15 cellular contexts compared by ENCODE assay signal in the genomic region with DNA sequence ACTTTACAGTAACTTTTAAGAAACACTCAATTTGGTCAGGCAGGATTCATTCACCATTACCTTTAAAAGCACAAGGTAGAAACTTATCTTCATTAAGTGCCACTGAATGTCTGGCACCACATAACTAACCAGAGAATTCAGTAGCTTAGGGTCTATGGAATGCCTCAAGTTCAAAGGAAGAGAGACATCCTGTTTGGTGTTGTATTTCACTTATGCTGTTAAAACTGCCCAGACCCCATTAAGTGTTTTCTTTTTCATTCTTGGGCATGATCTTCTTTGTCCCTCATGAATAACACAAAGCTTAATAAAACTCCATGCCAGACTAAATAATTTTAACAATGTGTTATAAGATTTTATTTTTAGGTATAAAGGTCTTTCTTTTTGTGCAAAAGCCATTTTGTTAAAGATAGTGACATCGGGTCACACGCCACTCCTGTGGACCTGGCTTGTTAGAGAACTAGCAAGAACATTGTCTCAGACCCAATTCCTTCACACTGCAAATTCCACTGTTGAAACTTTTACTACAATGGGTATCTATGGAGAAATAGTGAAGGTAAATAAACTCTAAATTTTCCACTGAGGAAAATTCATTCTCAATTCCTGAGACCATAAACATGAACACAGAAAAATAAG.
DNase-seq lines count a peak whose midpoint lies in the region; ATAC-seq and TF ChIP-seq lines count a peak whose summit lies in the region.
"Had no signal": no experiment of that assay in that cellular context is flagged by ENCODE, and none has a peak within 500 bp of the region (broad histone marks: within the 10 kb centered on the region; RNA-seq: fewer than 3 reads in every experiment).

No MANE protein-coding gene starts in this region.

- no peaks in the 10 kb centered on the region for H3F3A ChIP-seq in smooth muscle cell (ENCODE audit: low read depth)

- H3K79me2 ChIP-seq in mammary epithelial cell (ENCODE audit: insufficient read depth, low read length) (no peaks in the 10 kb centered on the region), smooth muscle cell (ENCODE audit: low read depth) (no peaks in the 10 kb centered on the region)

- H3K4me2 ChIP-seq in mammary epithelial cell (ENCODE audit: insufficient read depth, low read depth, low read length) (no peak overlapping the region), smooth muscle cell (peak overlapping the region; percentile 36)

- no peaks in the 10 kb centered on the region for H3K9me3 ChIP-seq in mammary epithelial cell (replicated peaks; ENCODE audit: insufficient read depth, low read length)
- H3K9me3 ChIP-seq in RWPE2 (ENCODE audit: severe bottlenecking), result no peaks in the 10 kb centered on the region
- no peaks in the 10 kb centered on the region for H3K9me3 ChIP-seq in smooth muscle cell (replicated peaks; ENCODE audit: low read depth)

- no peak overlapping the region for H3K4me3 ChIP-seq in mammary epithelial cell (replicated peaks in 1 of 3; ENCODE audit: insufficient read depth in 1 of 3, low read depth in 2 of 3, low read length in 3 of 3)
- no peak overlapping the region for H3K4me3 ChIP-seq in RWPE2 (ENCODE audit: severe bottlenecking)
- no peak overlapping the region for H3K4me3 ChIP-seq in smooth muscle cell
- H3K4me3 ChIP-seq: K562 had no signal

- CTCF ChIA-PET in mammary epithelial cell (lab: Charles Lee; ENCODE audit: low non-redundant PET) (no interaction called here), MCF 10A (lab: Yijun Ruan, JAX) (no interaction called here)

- intact Hi-C loops in mammary epithelial cell (cut with micrococcal nuclease) (loop anchor here (10.0 kb wide), 1 partner anchor 128 kb away; no protein-coding TSS in a partner anchor), MCF 10A (cut with micrococcal nuclease) (no loop called here)

- dilution Hi-C loops in mammary epithelial cell (cut with HindIII; ENCODE audit: low sequenced_read_pairs), result no loop called here

- H3K9ac ChIP-seq in mammary epithelial cell (ENCODE audit: insufficient read depth, low read length) (no peak overlapping the region), smooth muscle cell (ENCODE audit: low read depth) (no peak overlapping the region)

- H3K27me3 ChIP-seq in mammary epithelial cell (ENCODE audit: insufficient read depth, low read length) (no peaks in the 10 kb centered on the region), RWPE2 (ENCODE audit: insufficient read depth, poor library complexity, severe bottlenecking) (no peaks in the 10 kb centered on the region), foreskin keratinocyte (no peaks in the 10 kb centered on the region), smooth muscle cell (ENCODE audit: low read depth) (no peaks in the 10 kb centered on the region)

- H4K20me1 ChIP-seq in mammary epithelial cell (ENCODE audit: insufficient read depth, low read length) (no peaks in the 10 kb centered on the region), smooth muscle cell (ENCODE audit: low read depth) (no peaks in the 10 kb centered on the region)

- no peak for ATAC-seq in RWPE2 (ENCODE audit: low read depth)
- ATAC-seq in foreskin keratinocyte, result no peak
- no peak for ATAC-seq in GM21825 (IDR thresholded peaks at IDR 0.05; ENCODE audit: unreplicated experiment)
- ATAC-seq in GM19035 (IDR thresholded peaks at IDR 0.05; ENCODE audit: unreplicated experiment), result no peak
- ATAC-seq: activated CD8-positive, alpha-beta T cell treated with anti-CD3 and anti-CD28 coated beads for 36 hours; activated T-helper 17 cell treated with anti-CD3 and anti-CD28 coated beads, Interleukin-2, amount 50 U/mL, for 72 hours; K562; sciatic nerve had no signal

- in situ Hi-C loops in mammary epithelial cell (cut with MboI; ENCODE audit: low sequenced_read_pairs in 2 of 2), result no loop called here

- no peak overlapping the region for H3K4me3 Mint-ChIP-seq in MCF 10A (ENCODE audit: unreplicated experiment)
- H3K4me3 Mint-ChIP-seq: activated CD8-positive, alpha-beta T cell treated with anti-CD3 and anti-CD28 coated beads for 36 hours; activated T-helper 17 cell treated with anti-CD3 and anti-CD28 coated beads, Interleukin-2, amount 50 U/mL, for 72 hours had no signal

- 100% methylated on average over 2 of the region's 2 CpGs for WGBS in mammary epithelial cell (ENCODE audit: low coverage, missing lambda C conversion rate)
- WGBS in smooth muscle cell (ENCODE audit: low lambda C conversion rate), result 79% methylated on average over 2 of the region's 2 CpGs

- no peak overlapping the region for H3K27ac Mint-ChIP-seq in MCF 10A (ENCODE audit: low read depth, unreplicated experiment)
- H3K27ac Mint-ChIP-seq: activated CD8-positive, alpha-beta T cell treated with anti-CD3 and anti-CD28 coated beads for 36 hours; activated T-helper 17 cell treated with anti-CD3 and anti-CD28 coated beads, Interleukin-2, amount 50 U/mL, for 72 hours had no signal

- POLR2A ChIA-PET in MCF 10A (lab: Yijun Ruan, JAX), result interaction anchor here (1.0 to 1.9 kb wide), 4 partner anchors 18 to 220 kb away, joined by 3 to 6 read pairs (median 4); no protein-coding TSS in a partner anchor

- H3K27ac ChIP-seq in mammary epithelial cell (ENCODE audit: insufficient read depth, low read depth, low read length) (peak overlapping the region; percentile 94), RWPE2 (ENCODE audit: poor library complexity, severe bottlenecking) (peak overlapping the region; percentile 91), foreskin keratinocyte (peak overlapping the region; percentile 85), smooth muscle cell (ENCODE audit: low read depth) (no peak overlapping the region)
- H3K27ac ChIP-seq: WERI-Rb-1 had no signal

- H2AFZ ChIP-seq in mammary epithelial cell (ENCODE audit: low read depth, low read length) (peak overlapping the region; percentile 78), smooth muscle cell (ENCODE audit: low read depth) (peak overlapping the region; percentile 40)

- BruUV-seq in mammary epithelial cell (replicated peaks; lab: Mats Ljungman, UMichigan) (TSS peak; percentile 77), MCF 10A (replicated peaks; lab: Mats Ljungman, UMichigan) (no TSS peak)

- TF ChIP-seq CTCF in mammary epithelial cell (conservative IDR thresholded peaks at IDR 0.05 in 1 of 2, IDR thresholded peaks at IDR 0.05 in 1 of 2; ENCODE audit: extremely low read depth in 1 of 2, insufficient read depth in 1 of 2, low read depth in 1 of 2, low read length in 2 of 2), result no peak
- no peak for TF ChIP-seq CTCF in MCF 10A (IDR thresholded peaks at IDR 0.05; ENCODE audit: unreplicated experiment)
- no peak for TF ChIP-seq CTCF in RWPE2 (IDR thresholded peaks at IDR 0.05; ENCODE audit: poor library complexity, severe bottlenecking)
- TF ChIP-seq CTCF in foreskin keratinocyte (conservative IDR thresholded peaks at IDR 0.05), result no peak
- TF ChIP-seq CTCF in smooth muscle cell (IDR thresholded peaks at IDR 0.05; ENCODE audit: borderline replicate concordance, insufficient read depth, poor library complexity, severe bottlenecking), result no peak

- DNase-seq in mammary epithelial cell (no peak), MCF 10A (ENCODE audit: unreplicated experiment) (no peak), RWPE2 (ENCODE audit: low spot score) (no peak), foreskin keratinocyte (no peak), smooth muscle cell (lab: John Stamatoyannopoulos, UW; ENCODE audit: unreplicated experiment) (no peak), foreskin melanocyte (no peak)
- DNase-seq: activated CD8-positive, alpha-beta T cell treated with anti-CD3 and anti-CD28 coated beads for 36 hours; effector CD4-positive, alpha-beta T cell; NCI-H1105 treated with DMSO at 0.1 percent for 48 hours; WERI-Rb-1 had no signal

- peaks cover under 1% of the 10 kb centered on the region for H3K4me1 Mint-ChIP-seq in MCF 10A (ENCODE audit: insufficient read depth, unreplicated experiment)
- H3K4me1 Mint-ChIP-seq: activated T-helper 17 cell treated with anti-CD3 and anti-CD28 coated beads, Interleukin-2, amount 50 U/mL, for 72 hours had no signal

- no peaks in the 10 kb centered on the region for H3K36me3 ChIP-seq in mammary epithelial cell (ENCODE audit: insufficient read depth, low read length)
- H3K36me3 ChIP-seq in RWPE2 (ENCODE audit: low read depth), result no peaks in the 10 kb centered on the region
- no peaks in the 10 kb centered on the region for H3K36me3 ChIP-seq in smooth muscle cell (ENCODE audit: low read depth)
- H3K36me3 ChIP-seq: WERI-Rb-1 had no signal

- no peaks in the 10 kb centered on the region for H3K36me3 Mint-ChIP-seq in MCF 10A (ENCODE audit: insufficient read depth, unreplicated experiment)

- no peaks in the 10 kb centered on the region for H3K9me3 Mint-ChIP-seq in MCF 10A (ENCODE audit: unreplicated experiment)

- H3K4me1 ChIP-seq in mammary epithelial cell (ENCODE audit: insufficient read depth, low read length), result peaks cover 25% of the 10 kb centered on the region
- H3K4me1 ChIP-seq in RWPE2 (ENCODE audit: insufficient read depth, poor library complexity, severe bottlenecking), result peaks cover 22% of the 10 kb centered on the region
- peaks cover 21% of the 10 kb centered on the region for H3K4me1 ChIP-seq in foreskin keratinocyte
- H3K4me1 ChIP-seq in smooth muscle cell (ENCODE audit: low read depth), result peaks cover 4% of the 10 kb centered on the region

- no peaks in the 10 kb centered on the region for H3K27me3 Mint-ChIP-seq in MCF 10A (ENCODE audit: insufficient read depth, unreplicated experiment)
- H3K27me3 Mint-ChIP-seq: activated CD8-positive, alpha-beta T cell treated with anti-CD3 and anti-CD28 coated beads for 36 hours; activated T-helper 17 cell treated with anti-CD3 and anti-CD28 coated beads, Interleukin-2, amount 50 U/mL, for 72 hours had no signal
